Comparison of ENCODE assay signal across 8 cellular contexts in the genomic region with DNA sequence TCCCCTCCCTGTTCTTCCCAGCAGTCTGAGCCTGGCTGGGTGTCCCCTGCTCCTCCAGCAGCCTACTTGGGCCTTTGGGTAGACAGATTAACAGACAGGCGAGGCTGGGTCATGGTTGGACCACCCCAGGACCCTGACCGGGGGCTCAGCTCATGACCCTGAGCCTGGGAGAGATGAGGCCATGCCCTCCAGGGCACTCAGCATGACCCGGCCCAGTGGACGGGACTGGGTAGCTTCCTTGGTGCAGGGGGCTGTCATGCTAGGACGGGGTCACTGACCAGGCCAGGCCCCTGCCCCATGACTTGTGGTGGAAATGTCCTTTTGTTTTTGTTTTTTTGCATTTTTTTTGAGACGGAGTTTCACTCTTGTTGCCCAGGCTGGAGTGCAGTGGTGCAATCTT. TPM values are rescaled to one million over a fixed set of nuclear protein-coding genes. Genes with fewer than 3 reads are reported as not detected.
DNase-seq lines count a peak whose midpoint lies in the region; ATAC-seq and TF ChIP-seq lines count a peak whose summit lies in the region.
"Not testable (repeated sequence)": the region's sequence is repeated elsewhere in the genome, so short reads cannot be mapped to it uniquely, and the experiment has no call there.

No MANE protein-coding gene starts in this region.

- not testable (repeated sequence) for H4K8ac ChIP-seq in mesenchymal stem cell (ENCODE audit: low read length)

- H2AK5ac ChIP-seq in mesenchymal stem cell (ENCODE audit: low read length, severe bottlenecking): not testable (repeated sequence)

- H3K4ac ChIP-seq in mesenchymal stem cell (ENCODE audit: low read depth in 1 of 2, low read length in 2 of 2): not testable (repeated sequence)

- H3K4me3 ChIP-seq in DOHH2 (ENCODE audit: low read length): peak overlapping the region; percentile 57
- not testable (repeated sequence) for H3K4me3 ChIP-seq in KMS-11 (IDR thresholded peaks at IDR 0.05; ENCODE audit: insufficient read depth, low read depth, low read length); mesenchymal stem cell (ENCODE audit: insufficient read depth in 1 of 2, low read depth in 1 of 2, low read length in 2 of 2); upper lobe of right lung

- peak overlapping the region in 1 of 2 experiments; percentile 18 for H2BK12ac ChIP-seq in mesenchymal stem cell (ENCODE audit: low read length in 2 of 2)

- not testable (repeated sequence) for H3K23ac ChIP-seq in mesenchymal stem cell (ENCODE audit: low read length in 2 of 2)

- H3F3A ChIP-seq in DOHH2 (ENCODE audit: control insufficient read depth, insufficient read depth): not testable (repeated sequence)

- H3K4me2 ChIP-seq in DOHH2 (ENCODE audit: low read length) (peak overlapping the region; percentile 49), KMS-11 (peak overlapping the region; percentile 93)
- not testable (repeated sequence) for H3K4me2 ChIP-seq in mesenchymal stem cell (ENCODE audit: low read length, poor library complexity, severe bottlenecking)

- H3K36me3 ChIP-seq in DOHH2 (ENCODE audit: control insufficient read depth, low read length); KMS-11 (ENCODE audit: insufficient read depth); mesenchymal stem cell (ENCODE audit: control insufficient read depth in 1 of 2, insufficient read depth in 2 of 2, low read depth in 1 of 2, low read length in 2 of 2); upper lobe of right lung: not testable (repeated sequence)

- peak overlapping the region; percentile 99 for H3K27ac Mint-ChIP-seq in T-helper 2 cell treated with Interferon-gamma antibody and Interleukin-4, amounts not matched to agents 5 μg/mL and 100 μg/mL, for 36 hours
- peak overlapping the region; percentile 22 for H3K27ac Mint-ChIP-seq in activated T-cell treated with anti-CD3 and anti-CD28 coated beads, Interleukin-2, amount 50 U/mL, for 24 hours
- peak overlapping the region; percentile 93 to 95 for H3K27ac Mint-ChIP-seq in activated naive CD4-positive, alpha-beta T cell treated with anti-CD3 and anti-CD28 coated beads, Interleukin-2, amount 50 U/mL, for 72 hours
- H3K27ac Mint-ChIP-seq in effector memory CD8-positive, alpha-beta T cell: peak overlapping the region; percentile 99

- not testable (repeated sequence) for H3K79me1 ChIP-seq in mesenchymal stem cell (replicated peaks; ENCODE audit: low read length, poor library complexity, severe bottlenecking)

- H3K14ac ChIP-seq in mesenchymal stem cell (ENCODE audit: low read length in 2 of 2): not testable (repeated sequence)

- ATAC-seq in activated naive CD4-positive, alpha-beta T cell treated with anti-CD3 and anti-CD28 coated beads, Interleukin-2, amount 50 U/mL, for 72 hours; effector memory CD8-positive, alpha-beta T cell (replicated peaks): not testable (repeated sequence)
- peak; percentile 7 for ATAC-seq in upper lobe of right lung

- not testable (repeated sequence) for H3K27me3 ChIP-seq in DOHH2 (ENCODE audit: control insufficient read depth, low read length); KMS-11 (ENCODE audit: insufficient read depth, low read depth); mesenchymal stem cell (ENCODE audit: control insufficient read depth in 1 of 2, insufficient read depth in 1 of 2, low read length in 2 of 2); upper lobe of right lung

- H3K9me3 Mint-ChIP-seq in T-helper 2 cell treated with Interferon-gamma antibody and Interleukin-4, amounts not matched to agents 5 μg/mL and 100 μg/mL, for 36 hours; activated T-cell treated with anti-CD3 and anti-CD28 coated beads, Interleukin-2, amount 50 U/mL, for 24 hours; activated naive CD4-positive, alpha-beta T cell treated with anti-CD3 and anti-CD28 coated beads, Interleukin-2, amount 50 U/mL, for 72 hours; effector memory CD8-positive, alpha-beta T cell: not testable (repeated sequence)

- H3K4me1 ChIP-seq in DOHH2 (ENCODE audit: control insufficient read depth, low read length) (peaks cover 15% of the 10 kb centered on the region), KMS-11 (ENCODE audit: low read depth, poor library complexity, severe bottlenecking) (peaks cover 12% of the 10 kb centered on the region), mesenchymal stem cell (ENCODE audit: control insufficient read depth, insufficient read depth, low read depth, low read length) (peaks cover 22% of the 10 kb centered on the region)
- H3K4me1 ChIP-seq in upper lobe of right lung: not testable (repeated sequence)

- H3K9me3 ChIP-seq in DOHH2 (ENCODE audit: control insufficient read depth, insufficient read depth, low read length); mesenchymal stem cell (ENCODE audit: control insufficient read depth, low read length); upper lobe of right lung: not testable (repeated sequence)

- H2AFZ ChIP-seq in KMS-11 (ENCODE audit: low read depth); mesenchymal stem cell (ENCODE audit: low read depth, low read length): not testable (repeated sequence)

- 81% methylated on average over 2 of the region's 6 CpGs for whole genome bisulfite sequencing in mesenchymal stem cell

- H3K18ac ChIP-seq in mesenchymal stem cell (ENCODE audit: low read depth in 1 of 2, low read length in 2 of 2): not testable (repeated sequence)

- intact Hi-C loops in upper lobe of right lung (cut with DNase I): not testable (repeated sequence)

- not testable (repeated sequence) for H3K27me3 Mint-ChIP-seq in T-helper 2 cell treated with Interferon-gamma antibody and Interleukin-4, amounts not matched to agents 5 μg/mL and 100 μg/mL, for 36 hours (ENCODE audit: low read depth); activated T-cell treated with anti-CD3 and anti-CD28 coated beads, Interleukin-2, amount 50 U/mL, for 24 hours; effector memory CD8-positive, alpha-beta T cell

- not testable (repeated sequence) for TF ChIP-seq CTCF in DOHH2 (IDR thresholded peaks at IDR 0.05; ENCODE audit: low read depth, low read length, poor library complexity, severe bottlenecking); KMS-11 (conservative IDR thresholded peaks at IDR 0.05; ENCODE audit: low read depth, low read length); upper lobe of right lung (IDR thresholded peaks at IDR 0.05)

- peak overlapping the region; percentile 19 for H2BK120ac ChIP-seq in mesenchymal stem cell (ENCODE audit: low read depth, low read length)

- not testable (repeated sequence) for H3K79me2 ChIP-seq in DOHH2 (ENCODE audit: control insufficient read depth, low read length)
- peaks cover 19% of the 10 kb centered on the region; the same call in 1 of the 2 replicates for H3K79me2 ChIP-seq in KMS-11 (ENCODE audit: insufficient read depth, low read depth)

- H3K4me3 Mint-ChIP-seq in T-helper 2 cell treated with Interferon-gamma antibody and Interleukin-4, amounts not matched to agents 5 μg/mL and 100 μg/mL, for 36 hours: peak overlapping the region; percentile 95
- peak overlapping the region; percentile 87 for H3K4me3 Mint-ChIP-seq in activated T-cell treated with anti-CD3 and anti-CD28 coated beads, Interleukin-2, amount 50 U/mL, for 24 hours
- peak overlapping the region; percentile 88 to 90 for H3K4me3 Mint-ChIP-seq in effector memory CD8-positive, alpha-beta T cell

- 0 out of 2 replicates have a peak overlapping the region, but pooled peaks have one; percentile 6 for H3K27ac ChIP-seq in DOHH2 (ENCODE audit: low read depth, low read length)
- peak overlapping the region; percentile 95 for H3K27ac ChIP-seq in KMS-11
- not testable (repeated sequence) for H3K27ac ChIP-seq in mesenchymal stem cell (ENCODE audit: low read length, poor library complexity, severe bottlenecking); upper lobe of right lung

- not testable (repeated sequence) for H3K9me2 ChIP-seq in DOHH2 (replicated peaks; ENCODE audit: control insufficient read depth, low read length)

- H3K36me3 Mint-ChIP-seq in T-helper 2 cell treated with Interferon-gamma antibody and Interleukin-4, amounts not matched to agents 5 μg/mL and 100 μg/mL, for 36 hours (ENCODE audit: low read depth); activated T-cell treated with anti-CD3 and anti-CD28 coated beads, Interleukin-2, amount 50 U/mL, for 24 hours (ENCODE audit: low read depth); activated naive CD4-positive, alpha-beta T cell treated with anti-CD3 and anti-CD28 coated beads, Interleukin-2, amount 50 U/mL, for 72 hours: not testable (repeated sequence)
- H3K36me3 Mint-ChIP-seq in effector memory CD8-positive, alpha-beta T cell (ENCODE audit: insufficient read depth): peaks cover 17% of the 10 kb centered on the region

- DNase-seq in T-helper 2 cell treated with Interferon-gamma antibody and Interleukin-4, amounts not matched to agents 5 μg/mL and 100 μg/mL, for 36 hours (ENCODE audit: low spot score); activated T-cell treated with anti-CD3 and anti-CD28 coated beads, Interleukin-2, amount 50 U/mL, for 24 hours; activated naive CD4-positive, alpha-beta T cell treated with anti-CD3 and anti-CD28 coated beads, Interleukin-2, amount 50 U/mL, for 72 hours (ENCODE audit: low spot score in 2 of 2); effector memory CD8-positive, alpha-beta T cell; mesenchymal stem cell; upper lobe of right lung: not testable (repeated sequence)

- not testable (repeated sequence) for H4K91ac ChIP-seq in mesenchymal stem cell (ENCODE audit: low read length)

- peaks cover 18% of the 10 kb centered on the region for H3K4me1 Mint-ChIP-seq in T-helper 2 cell treated with Interferon-gamma antibody and Interleukin-4, amounts not matched to agents 5 μg/mL and 100 μg/mL, for 36 hours (ENCODE audit: low read depth)
- peaks cover 23% of the 10 kb centered on the region for H3K4me1 Mint-ChIP-seq in activated T-cell treated with anti-CD3 and anti-CD28 coated beads, Interleukin-2, amount 50 U/mL, for 24 hours (ENCODE audit: low read depth)
- peaks cover 15 to 29% of the 10 kb centered on the region in 2 donors for H3K4me1 Mint-ChIP-seq in effector memory CD8-positive, alpha-beta T cell (ENCODE audit: low read depth in 2 of 2)

- H3K9ac ChIP-seq in KMS-11: peak overlapping the region; percentile 93
- not testable (repeated sequence) for H3K9ac ChIP-seq in mesenchymal stem cell (ENCODE audit: low read length)

- H2BK15ac ChIP-seq in mesenchymal stem cell (ENCODE audit: low read depth, poor library complexity, severe bottlenecking): not testable (repeated sequence)

- H2BK5ac ChIP-seq in mesenchymal stem cell (ENCODE audit: low read depth, low read length, poor library complexity, severe bottlenecking): not testable (repeated sequence)

- not testable (repeated sequence) for H4K20me1 ChIP-seq in DOHH2 (ENCODE audit: control insufficient read depth, insufficient read depth, low read depth, low read length); KMS-11 (ENCODE audit: insufficient read depth)

RNA-seq across cellular contexts. Expression of a gene that starts 5.3 kb away (rescaled TPM):
- total RNA-seq in activated naive CD4-positive, alpha-beta T cell treated with anti-CD3 and anti-CD28 coated beads, Interleukin-2, amount 50 U/mL, for 72 hours: 10 to 100 TPM; 31.3 to 48.4 TPM
- 40.8 TPM for polyA plus RNA-seq in mesenchymal stem cell (2013, experiment 1 of 2)
- 40.0 TPM for polyA plus RNA-seq in mesenchymal stem cell (2013, experiment 2 of 2)
- total RNA-seq in upper lobe of right lung: 131 TPM

RNA-seq across cellular contexts. Expression of a gene that starts 15.5 kb away (rescaled TPM):
- 1 to 10 TPM in 1 of 2 donors, under 1 TPM in 1; 0.91 to 1.1 TPM for total RNA-seq in activated naive CD4-positive, alpha-beta T cell treated with anti-CD3 and anti-CD28 coated beads, Interleukin-2, amount 50 U/mL, for 72 hours
- polyA plus RNA-seq in mesenchymal stem cell (2013, experiment 1 of 2): 6.3 TPM
- 6.0 TPM for polyA plus RNA-seq in mesenchymal stem cell (2013, experiment 2 of 2)
- total RNA-seq in upper lobe of right lung: 10.8 TPM

RNA-seq across cellular contexts. Expression of a gene that starts 52.5 kb away (rescaled TPM):
- 100 to 1,000 TPM; 115 to 138 TPM for total RNA-seq in activated naive CD4-positive, alpha-beta T cell treated with anti-CD3 and anti-CD28 coated beads, Interleukin-2, amount 50 U/mL, for 72 hours
- 65.6 TPM for polyA plus RNA-seq in mesenchymal stem cell (2013, experiment 1 of 2)
- polyA plus RNA-seq in mesenchymal stem cell (2013, experiment 2 of 2): 63.3 TPM
- 64.5 TPM for total RNA-seq in upper lobe of right lung

RNA-seq across cellular contexts. Expression of a gene that starts 53.4 kb away (rescaled TPM):
- 100 to 1,000 TPM; 106 to 137 TPM for total RNA-seq in activated naive CD4-positive, alpha-beta T cell treated with anti-CD3 and anti-CD28 coated beads, Interleukin-2, amount 50 U/mL, for 72 hours
- 72.5 TPM for polyA plus RNA-seq in mesenchymal stem cell (2013, experiment 1 of 2)
- 69.0 TPM for polyA plus RNA-seq in mesenchymal stem cell (2013, experiment 2 of 2)
- total RNA-seq in upper lobe of right lung: 148 TPM

Comparison
In these comparisons a context has a peak if more than half of its experiments do, and no peak if none do; other contexts are left out.
1. H3K27ac Mint-ChIP-seq: peak in every context shown above with its lines; median percentile 99 in T-helper 2 cell treated with Interferon-gamma antibody and Interleukin-4, amounts not matched to agents 5 μg/mL and 100 μg/mL, for 36 hours; 99 in effector memory CD8-positive, alpha-beta T cell; 94 in activated naive CD4-positive, alpha-beta T cell treated with anti-CD3 and anti-CD28 coated beads, Interleukin-2, amount 50 U/mL, for 72 hours; 22 in activated T-cell treated with anti-CD3 and anti-CD28 coated beads, Interleukin-2, amount 50 U/mL, for 24 hours.